28 cellular contexts compared by ENCODE assay signal in genomic region chr5:139401546-139401945, GRCh38. TPM values are rescaled to one million over a fixed set of nuclear protein-coding genes. Genes with fewer than 3 reads are reported as not detected.
"Had no signal": no experiment of that assay in that cellular context is flagged by ENCODE, and none has a peak within 500 bp of the region (broad histone marks: within the 10 kb centered on the region; RNA-seq: fewer than 3 reads in every experiment).

No MANE protein-coding gene starts in this region.

- H3K36me3 Mint-ChIP-seq: natural killer cell treated with Interleukin-12 subunit alpha and Interleukin-12 subunit beta and Interleukin-15 and Interleukin-18, amount 100 ng/mL, for 72 hours had no signal

- H3K79me2 ChIP-seq: parathyroid adenoma had no signal

- DNase-seq: effector memory CD4-positive, alpha-beta T cell; glutamatergic neuron; islet precursor cell; left lung; lower lobe of right lung; spleen; stimulated activated CD4-positive, alpha-beta T cell treated with anti-CD3 and anti-CD28 coated beads, Interleukin-15, amount 100 ng/mL, for 24 hours; stimulated activated CD4-positive, alpha-beta T cell treated with anti-CD3 and anti-CD28 coated beads, Interleukin-1b, Interleukin-23, amount 100 ng/mL, for 48 hours; stimulated activated CD4-positive, alpha-beta T cell treated with anti-CD3 and anti-CD28 coated beads, Interleukin-4, amount 100 ng/mL, for 4 hours; stimulated activated naive CD4-positive, alpha-beta T cell treated with Interleukin-2 at 50 U/mL for 16 hours; trophoblast cell had no signal

- H3K4me3 Mint-ChIP-seq: memory B cell; mesothelial cell of epicardium; natural killer cell treated with Interleukin-12 subunit alpha and Interleukin-12 subunit beta and Interleukin-15 and Interleukin-18, amount 100 ng/mL, for 72 hours had no signal

- ATAC-seq: gastrocnemius medialis; left lung; lower lobe of right lung; natural killer cell treated with Interleukin-12 subunit alpha and Interleukin-12 subunit beta and Interleukin-15 and Interleukin-18, amount 100 ng/mL, for 72 hours; sciatic nerve had no signal

- FAIRE-seq: endometrium had no signal

- H3K9ac ChIP-seq: parathyroid adenoma had no signal

- H3K27me3 ChIP-seq: esophagus muscularis mucosa, gastrocnemius medialis, left lung, spleen had no signal

- H3K27me3 Mint-ChIP-seq: memory B cell; natural killer cell treated with Interleukin-12 subunit alpha and Interleukin-12 subunit beta and Interleukin-15 and Interleukin-18, amount 100 ng/mL, for 72 hours had no signal

- H3K27ac Mint-ChIP-seq: memory B cell, mesothelial cell of epicardium had no signal

- H3K36me3 ChIP-seq: gastrocnemius medialis, lower lobe of right lung had no signal

- H3K9me3 Mint-ChIP-seq: memory B cell; mesothelial cell of epicardium; natural killer cell treated with Interleukin-12 subunit alpha and Interleukin-12 subunit beta and Interleukin-15 and Interleukin-18, amount 100 ng/mL, for 72 hours had no signal

- H3K4me3 ChIP-seq: coronary artery, esophagus muscularis mucosa, gastrocnemius medialis, left lung, lower lobe of right lung, spleen had no signal

- H3K27ac ChIP-seq: coronary artery, esophagus muscularis mucosa, left lung, lower lobe of right lung, parathyroid adenoma, spleen had no signal

- H2AFZ ChIP-seq: parathyroid adenoma had no signal

- H3K9me3 ChIP-seq: esophagus muscularis mucosa, gastrocnemius medialis, left lung, lower lobe of right lung, spleen had no signal

RNA-seq across cellular contexts. Expression of gene MZB1, which starts 11.8 kb away (rescaled TPM):
- total RNA-seq: dermis microvascular lymphatic vessel endothelial cell, pulmonary artery endothelial cell had no signal

RNA-seq across cellular contexts. Expression of gene SLC23A1, which starts 18.4 kb away (rescaled TPM):
- total RNA-seq: cerebellum, dermis microvascular lymphatic vessel endothelial cell, esophagus muscularis mucosa, fibroblast of villous mesenchyme, gastrocnemius medialis, mesothelial cell of epicardium, myocyte, omental fat pad, pulmonary artery endothelial cell, sciatic nerve, skeletal muscle tissue, urinary bladder had no signal
- polyA plus RNA-seq: urinary bladder had no signal
